In the genomic region with DNA sequence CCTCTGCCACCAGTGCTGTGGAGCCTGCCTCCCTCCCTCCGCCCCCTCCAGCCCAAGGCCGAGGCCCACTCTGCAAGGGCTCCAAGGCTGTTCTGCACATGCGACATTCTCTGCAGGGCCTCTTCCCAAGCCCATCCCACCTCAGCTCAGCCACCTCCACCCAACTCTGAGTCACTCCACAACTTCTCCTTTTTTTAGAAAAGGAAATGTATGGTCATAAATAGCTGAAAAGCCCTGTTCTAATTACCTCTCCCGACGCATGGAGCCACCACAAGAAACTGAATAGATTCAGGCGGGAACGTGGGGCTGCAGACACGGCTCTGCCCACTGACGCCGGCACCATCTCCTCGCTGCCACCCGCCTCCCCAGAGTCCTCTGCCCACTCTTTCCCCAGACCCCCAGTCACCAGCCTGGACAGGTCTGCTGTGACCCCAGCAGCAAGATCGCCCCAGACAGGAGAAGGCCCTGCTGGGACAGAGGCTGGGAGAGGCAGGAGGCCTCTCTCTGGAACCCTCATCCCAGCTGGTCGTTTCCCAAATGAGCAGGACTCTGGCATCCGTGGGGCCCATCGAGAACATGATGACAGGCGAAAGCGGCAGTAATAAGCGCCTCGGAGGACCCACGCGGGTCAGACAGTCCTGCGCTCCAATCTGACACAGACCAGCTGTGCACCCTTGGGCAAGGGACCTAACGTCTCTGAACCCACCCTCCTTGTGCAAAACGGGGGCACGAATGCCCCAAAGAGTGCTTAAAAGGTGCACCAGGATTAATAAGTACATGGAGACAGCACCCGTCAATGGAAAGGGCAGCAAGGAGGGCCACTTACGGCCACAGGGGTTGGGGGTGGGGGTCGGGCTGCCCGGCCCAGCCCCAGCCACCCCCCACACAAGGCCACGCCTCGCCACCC, we compare ENCODE assay signal across 8 cellular contexts.
DNase-seq lines count a peak whose midpoint lies in the region; TF ChIP-seq lines count a peak whose summit lies in the region.

No MANE protein-coding gene starts in this region.

- POLR2A ChIA-PET in A673 (lab: Charles Lee; ENCODE audit: low non-redundant PET), result no interaction called here

- H3K4me1 ChIP-seq in A673 (ENCODE audit: insufficient read depth, low read length, poor library complexity, severe bottlenecking) (peaks cover 18% of the 10 kb centered on the region), testis (peaks cover 13% of the 10 kb centered on the region)

- H3K4me3 ChIP-seq in A673 (ENCODE audit: low read depth, low read length, poor library complexity, severe bottlenecking), result no peak overlapping the region
- no peak overlapping the region for H3K4me3 ChIP-seq in kidney epithelial cell (ENCODE audit: low read depth, low read length)
- no peak overlapping the region for H3K4me3 ChIP-seq in testis

- peaks cover 6% of the 10 kb centered on the region for H3K36me3 Mint-ChIP-seq in HFFc6 (ENCODE audit: low read depth)

- H3K36me3 ChIP-seq in A673 (ENCODE audit: insufficient read depth, low read length, poor library complexity, severe bottlenecking) (no peaks in the 10 kb centered on the region), kidney epithelial cell (ENCODE audit: control insufficient read depth, insufficient read depth, low read length) (no peaks in the 10 kb centered on the region), testis (ENCODE audit: low read depth, missing control alignments) (no peaks in the 10 kb centered on the region)

- H3K4me3 Mint-ChIP-seq in HFFc6, result peak overlapping the region; percentile 84

- 65 to 68% methylated on average over 30 to 32 of the region's 32 CpGs for WGBS in testis, 2 donors

- H3K9me3 ChIP-seq in A673 (ENCODE audit: low read depth, low read length, poor library complexity, severe bottlenecking) (no peaks in the 10 kb centered on the region), testis (no peaks in the 10 kb centered on the region)

- peak overlapping the region; percentile 100 for H3K27ac Mint-ChIP-seq in HFFc6

- no peak for TF ChIP-seq CTCF in A673 (conservative IDR thresholded peaks at IDR 0.05; ENCODE audit: low read depth, low read length)
- no peak for TF ChIP-seq CTCF in HFFc6 (IDR thresholded peaks at IDR 0.05)
- TF ChIP-seq CTCF in kidney epithelial cell (IDR thresholded peaks at IDR 0.05; ENCODE audit: insufficient read depth, low read length, poor library complexity, severe bottlenecking), result no peak
- TF ChIP-seq CTCF in testis (IDR thresholded peaks at IDR 0.05), result no peak

- TF ChIP-seq POLR2A in testis (IDR thresholded peaks at IDR 0.05), result no peak

- H3K27me3 Mint-ChIP-seq in HFFc6 (ENCODE audit: insufficient read depth), result no peaks in the 10 kb centered on the region; the same call in 1 of the 2 replicates

- H3K27me3 ChIP-seq in A673 (replicated peaks; ENCODE audit: insufficient read depth, low read depth, low read length, poor library complexity), result no peaks in the 10 kb centered on the region
- no peaks in the 10 kb centered on the region for H3K27me3 ChIP-seq in kidney epithelial cell (ENCODE audit: control insufficient read depth, insufficient read depth, low read length)
- H3K27me3 ChIP-seq in testis, result no peaks in the 10 kb centered on the region

- H3K9me3 Mint-ChIP-seq in HFFc6, result peaks cover 2% of the 10 kb centered on the region

- intact Hi-C loops in A673 (cut with micrococcal nuclease; ENCODE audit: unreplicated experiment) (no loop called here), testis (cut with DNase I; ENCODE audit: low total_unique reads) (no loop called here)

- H3K27ac ChIP-seq in A673 (ENCODE audit: low read depth, low read length, poor library complexity, severe bottlenecking) (peak overlapping the region; percentile 73), angular gyrus (ENCODE audit: low read depth, low read length) (peak overlapping the region; percentile 38), testis (no peak overlapping the region)

- no TSS peak for BruUV-seq in A673 (replicated peaks; lab: Mats Ljungman, UMichigan)

- DNase-seq in A673 (ENCODE audit: low spot score), result peak; percentile 67
- DNase-seq in HFFc6, result peak; percentile 82
- peak; percentile 18 for DNase-seq in kidney epithelial cell (ENCODE audit: low read depth)
- DNase-seq in testis, result peak; percentile 38
- DNase-seq in DMS114 treated with DMSO at 0.1 percent for 48 hours (lab: John Stamatoyannopoulos, UW; ENCODE audit: unreplicated experiment), result no peak
- DNase-seq in pons (ENCODE audit: low spot score), result no peak
- DNase-seq in midbrain (lab: John Stamatoyannopoulos, UW), result no peak

- CTCF ChIA-PET in A673 (lab: Charles Lee), result no interaction called here

- peaks cover 41% of the 10 kb centered on the region for H3K4me1 Mint-ChIP-seq in HFFc6 (ENCODE audit: low read depth)

Comparison
In these comparisons a context has a peak if more than half of its experiments do, and no peak if none do; other contexts are left out.
1. DNase-seq: peak in A673 (single experiment), HFFc6 (single experiment), kidney epithelial cell (single experiment) and testis (single experiment); none in DMS114 treated with DMSO at 0.1 percent for 48 hours (single experiment), pons (single experiment) and midbrain (single experiment).
2. H3K27ac ChIP-seq: peak in A673 (single experiment) and angular gyrus (single experiment); none in testis (0 of 2).